Comparison of ENCODE assay signal across 8 cellular contexts in genomic region chr5:14207428-14207827, GRCh38.
DNase-seq lines count a peak whose midpoint lies in the region; ATAC-seq, FAIRE-seq and TF ChIP-seq lines count a peak whose summit lies in the region.
"Not testable (repeated sequence)": the region's sequence is repeated elsewhere in the genome, so short reads cannot be mapped to it uniquely, and the experiment has no call there.

No MANE protein-coding gene starts in this region.

- DNase-seq in OCI-LY7 (ENCODE audit: low spot score): peak; percentile 34
- DNase-seq in GM12878 (ENCODE audit: low read depth, low spot score); hepatocyte (ENCODE audit: low spot score); natural killer cell treated with Interleukin-12 subunit alpha and Interleukin-12 subunit beta and Interleukin-15 and Interleukin-18, amount 100 ng/mL, for 72 hours (ENCODE audit: low spot score); urothelium cell line (ENCODE audit: low spot score): not testable (repeated sequence)

- H3K4me3 Mint-ChIP-seq in natural killer cell treated with Interleukin-12 subunit alpha and Interleukin-12 subunit beta and Interleukin-15 and Interleukin-18, amount 100 ng/mL, for 72 hours: peak overlapping the region; percentile 57

- peak overlapping the region; percentile 36 to 72 for H3K27ac Mint-ChIP-seq in natural killer cell treated with Interleukin-12 subunit alpha and Interleukin-12 subunit beta and Interleukin-15 and Interleukin-18, amount 100 ng/mL, for 72 hours

- peaks cover 42 to 50% of the 10 kb centered on the region in 2 donors for H3K4me1 Mint-ChIP-seq in natural killer cell treated with Interleukin-12 subunit alpha and Interleukin-12 subunit beta and Interleukin-15 and Interleukin-18, amount 100 ng/mL, for 72 hours (ENCODE audit: low read depth in 2 of 2)

- ATAC-seq in GM18511 (IDR thresholded peaks at IDR 0.05; ENCODE audit: unreplicated experiment): peak; percentile 33
- peak; percentile 16 for ATAC-seq in GM21723 (IDR thresholded peaks at IDR 0.05; ENCODE audit: unreplicated experiment)
- ATAC-seq in HG03108 (IDR thresholded peaks at IDR 0.05; ENCODE audit: unreplicated experiment): peak; percentile 16
- peak; percentile 50 for ATAC-seq in GM12878
- ATAC-seq in natural killer cell treated with Interleukin-12 subunit alpha and Interleukin-12 subunit beta and Interleukin-15 and Interleukin-18, amount 100 ng/mL, for 72 hours: not testable (repeated sequence)

- not testable (repeated sequence) for TF ChIP-seq RAD21 in GM12878 (IDR thresholded peaks at IDR 0.05; ENCODE audit: insufficient read depth, low read depth, low read length)

- peaks cover 54% of the 10 kb centered on the region; the same call in 1 of the 2 replicates for H3K79me2 ChIP-seq in OCI-LY7 (ENCODE audit: insufficient read depth, low read depth, low read length)
- peaks cover 98% of the 10 kb centered on the region for H3K79me2 ChIP-seq in GM12878 (ENCODE audit: control insufficient read depth, insufficient read depth, low read length)
- H3K79me2 ChIP-seq in hepatocyte: peaks cover 86% of the 10 kb centered on the region

- H4K20me1 ChIP-seq in OCI-LY7 (ENCODE audit: insufficient read depth, low read length); GM12878 (ENCODE audit: control insufficient read depth, insufficient read depth): not testable (repeated sequence)
- peaks cover 13% of the 10 kb centered on the region for H4K20me1 ChIP-seq in hepatocyte (ENCODE audit: insufficient read depth, poor library complexity, severe bottlenecking)

- in situ Hi-C loops in GM12878 (cut with MboI): not testable (repeated sequence)

- TF ChIP-seq CTCF in OCI-LY7 (conservative IDR thresholded peaks at IDR 0.05; ENCODE audit: low read length); GM12878 (IDR thresholded peaks at IDR 0.05 in 2 of 3, conservative IDR thresholded peaks at IDR 0.05 in 1 of 3; ENCODE audit: control insufficient read depth in 2 of 3, extremely low read depth in 1 of 3, insufficient read depth in 1 of 3, low read depth in 3 of 3, low read length in 3 of 3); hepatocyte (IDR thresholded peaks at IDR 0.05; ENCODE audit: poor library complexity): not testable (repeated sequence)

- H3K4me1 ChIP-seq in OCI-LY7 (ENCODE audit: insufficient read depth, low read length, poor library complexity, severe bottlenecking): peaks cover 76% of the 10 kb centered on the region
- peaks cover 65% of the 10 kb centered on the region for H3K4me1 ChIP-seq in GM12878 (ENCODE audit: control insufficient read depth, insufficient read depth, low read length)
- peaks cover 25% of the 10 kb centered on the region for H3K4me1 ChIP-seq in hepatocyte (ENCODE audit: insufficient read depth)

- SMC1A ChIA-PET in GM12878 (lab: Charles Lee; ENCODE audit: uncharacterized antibody, unreplicated experiment): interaction anchor here (0.9 to 14.5 kb wide), 8 partner anchors 8 to 98 kb away, joined by 3 to 225 read pairs (median 120); partner anchors contain the start of gene TRIO

- TF ChIP-seq EP300 in GM12878 (IDR thresholded peaks at IDR 0.05; ENCODE audit: borderline replicate concordance in 1 of 2, control insufficient read depth in 1 of 2, low read depth in 2 of 2, low read length in 2 of 2): not testable (repeated sequence)

- peak overlapping the region; percentile 62; the same call in 1 of the 2 replicates for H3K9ac ChIP-seq in GM12878 (ENCODE audit: control insufficient read depth, insufficient read depth, low read length)

- H2AFZ ChIP-seq in OCI-LY7 (ENCODE audit: low read length); GM12878 (ENCODE audit: control insufficient read depth, low read depth, low read length); hepatocyte: not testable (repeated sequence)

- not testable (repeated sequence) for TF ChIP-seq POLR2A in GM12878 (IDR thresholded peaks at IDR 0.05; ENCODE audit: low read depth, low read length)

- FAIRE-seq in GM12878 (lab: Jason Lieb, UNC) (peak; percentile 41), urothelium cell line (lab: Jason Lieb, UNC) (peak; percentile 92)

- POLR2A ChIA-PET in OCI-LY7 (lab: Charles Lee) (interaction anchor here (0.7 kb wide), 1 partner anchor 32 kb away, joined by 3 read pairs; no protein-coding TSS in a partner anchor), GM12878 (lab: Charles Lee) (interaction anchor here (0.6 to 12.4 kb wide), 7 partner anchors 10 to 58 kb away, joined by 3 to 347 read pairs (median 4); partner anchors contain the start of gene TRIO)

- H3K27me3 ChIP-seq in GM12878 (replicated peaks in 1 of 2; ENCODE audit: control insufficient read depth in 2 of 2, insufficient read depth in 2 of 2, low read length in 1 of 2); hepatocyte: not testable (repeated sequence)

- BruUV-seq in OCI-LY7 (replicated peaks; lab: Mats Ljungman, UMichigan); GM12878 (replicated peaks; lab: Mats Ljungman, UMichigan): not testable (repeated sequence)

- CTCF ChIA-PET in OCI-LY7 (lab: Charles Lee; ENCODE audit: unreplicated experiment) (interaction anchor here (0.6 to 1.0 kb wide), 2 partner anchors 69 to 80 kb away, joined by 3 to 7 read pairs; no protein-coding TSS in a partner anchor), GM12878 (lab: Yijun Ruan, JAX) (interaction anchor here (0.7 kb wide), 4 partner anchors 43 to 149 kb away, joined by 3 to 5 read pairs (median 3); no protein-coding TSS in a partner anchor)

- not testable (repeated sequence) for H3K9me3 ChIP-seq in OCI-LY7 (ENCODE audit: low read length); GM12878 (replicated peaks; ENCODE audit: control insufficient read depth, insufficient read depth, low read length); hepatocyte (ENCODE audit: low read depth)

- not testable (repeated sequence) for H3K4me3 ChIP-seq in OCI-LY7 (ENCODE audit: low read depth, low read length, poor library complexity, severe bottlenecking); hepatocyte
- H3K4me3 ChIP-seq in GM12878: peak overlapping the region; percentile 61

- not testable (repeated sequence) for H3K36me3 Mint-ChIP-seq in natural killer cell treated with Interleukin-12 subunit alpha and Interleukin-12 subunit beta and Interleukin-15 and Interleukin-18, amount 100 ng/mL, for 72 hours

- H3K9me2 ChIP-seq in OCI-LY7 (ENCODE audit: insufficient read depth, low read length); hepatocyte (replicated peaks; ENCODE audit: insufficient read depth): not testable (repeated sequence)

- H3K9me3 Mint-ChIP-seq in natural killer cell treated with Interleukin-12 subunit alpha and Interleukin-12 subunit beta and Interleukin-15 and Interleukin-18, amount 100 ng/mL, for 72 hours: not testable (repeated sequence)

- RAD21 ChIA-PET in GM12878 (lab: Charles Lee; ENCODE audit: unreplicated experiment): interaction anchor here (1.0 to 12.4 kb wide), 8 partner anchors 11 to 98 kb away, joined by 3 to 373 read pairs (median 29); partner anchors contain the start of gene TRIO

- 0% methylated on average over 2 of the region's 3 CpGs for WGBS in GM12878 (ENCODE audit: insufficient coverage, insufficient replicate concordance, low lambda C conversion rate, missing lambda C conversion rate)
- WGBS in hepatocyte (ENCODE audit: low lambda C conversion rate, missing lambda C conversion rate): 65% methylated on average over 2 of the region's 3 CpGs

- intact Hi-C loops in OCI-LY7 (cut with micrococcal nuclease; ENCODE audit: unreplicated experiment): not testable (repeated sequence)
- intact Hi-C loops in GM12878 (cut with micrococcal nuclease; ENCODE audit: unreplicated experiment): loop anchor here (5.0 kb wide), 1 partner anchor 195 kb away; no protein-coding TSS in a partner anchor

- H3K36me3 ChIP-seq in OCI-LY7 (ENCODE audit: insufficient read depth, low read length); GM12878 (ENCODE audit: control insufficient read depth in 2 of 2, insufficient read depth in 2 of 2, low read length in 1 of 2); hepatocyte (replicated peaks; ENCODE audit: insufficient read depth, low read depth): not testable (repeated sequence)

- not testable (repeated sequence) for H3K27me3 Mint-ChIP-seq in natural killer cell treated with Interleukin-12 subunit alpha and Interleukin-12 subunit beta and Interleukin-15 and Interleukin-18, amount 100 ng/mL, for 72 hours

- H3K27ac ChIP-seq in OCI-LY7 (ENCODE audit: low read depth, low read length, poor library complexity, severe bottlenecking) (peak overlapping the region; percentile 97), GM12878 (ENCODE audit: control insufficient read depth, insufficient read depth) (peak overlapping the region; percentile 94), hepatocyte (peak overlapping the region; percentile 67)

- peak overlapping the region; percentile 55; the same call in 1 of the 2 replicates for H3K4me2 ChIP-seq in OCI-LY7 (ENCODE audit: low read length)
- peak overlapping the region; percentile 80; the same call in 1 of the 2 replicates for H3K4me2 ChIP-seq in GM12878 (ENCODE audit: control insufficient read depth, insufficient read depth)
- peak overlapping the region; percentile 62 for H3K4me2 ChIP-seq in hepatocyte

TF ChIP-seq in GM12878, 131 proteins besides CTCF, POLR2A, EP300 and RAD21:
- TF ChIP-seq TCF12 (IDR thresholded peaks at IDR 0.05; ENCODE audit: low read depth, low read length): peak; percentile 25; the same call in 1 of the 2 replicates
- TF ChIP-seq PAX5 (IDR thresholded peaks at IDR 0.05; ENCODE audit: borderline replicate concordance, low read depth, low read length): 0 out of 2 replicates have a peak, but pooled peaks have one; percentile 54
- peak; percentile 45; the same call in 1 of the 2 replicates for TF ChIP-seq POLR2AphosphoS5 (IDR thresholded peaks at IDR 0.05; ENCODE audit: low read length)
- peak; percentile 59; the same call in 1 of the 2 replicates for TF ChIP-seq SMARCA5 (IDR thresholded peaks at IDR 0.05)
- peak; percentile 41; the same call in 1 of the 2 replicates for TF ChIP-seq RUNX3 (IDR thresholded peaks at IDR 0.05; ENCODE audit: low read length)
- peak in 1 of 2 experiments; percentile 12; a peak in 1 of 4 replicates for TF ChIP-seq BHLHE40 (IDR thresholded peaks at IDR 0.05; ENCODE audit: borderline replicate concordance in 1 of 2, low read depth in 2 of 2, low read length in 1 of 2)
TF ChIP-seq in GM12878: peak in this region for 6; not testable (repeated sequence) for 125.
